In the genomic region with DNA sequence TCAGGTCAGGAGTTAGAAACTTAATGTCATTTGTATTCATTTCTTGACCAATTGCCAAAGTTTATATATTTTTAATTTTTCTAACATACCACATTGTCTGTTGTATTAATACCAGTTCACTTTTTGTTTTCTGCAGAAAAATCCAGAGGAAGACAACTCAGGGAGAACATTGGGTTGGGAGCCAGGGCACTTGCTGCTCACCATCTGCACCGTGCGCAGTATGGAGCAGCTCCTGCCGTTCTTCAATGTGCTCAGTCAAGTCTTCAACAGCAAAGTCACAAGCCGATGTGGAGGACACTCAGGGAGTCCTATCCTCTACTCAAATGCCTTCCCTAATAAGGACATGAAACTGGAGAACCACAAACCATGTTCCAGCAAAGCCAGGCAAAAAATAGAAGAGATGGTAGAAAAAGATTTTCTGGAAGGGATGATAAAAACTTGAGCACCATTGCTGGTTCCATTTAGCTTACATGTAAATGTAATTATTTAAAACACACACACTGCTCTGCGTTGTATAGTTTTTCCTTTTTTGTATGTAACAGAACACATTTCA, we compare ENCODE assay signal across 14 cellular contexts. TPM values are rescaled to one million over a fixed set of nuclear protein-coding genes. Genes with fewer than 3 reads are reported as not detected.
DNase-seq lines count a peak whose midpoint lies in the region; ATAC-seq, FAIRE-seq and TF ChIP-seq lines count a peak whose summit lies in the region.
"Had no signal": no experiment of that assay in that cellular context is flagged by ENCODE, and none has a peak within 500 bp of the region (broad histone marks: within the 10 kb centered on the region; RNA-seq: fewer than 3 reads in every experiment).

No MANE protein-coding gene starts in this region.

- TSS peak; percentile 7 for BruUV-seq in HepG2 (replicated peaks; lab: Mats Ljungman, UMichigan)

- intact Hi-C loops in HepG2 (cut with micrococcal nuclease; ENCODE audit: unreplicated experiment): no loop called here
- intact Hi-C loops in right lobe of liver (cut with DNase I): no loop called here

- no peak for TF ChIP-seq EP300 in HepG2 (IDR thresholded peaks at IDR 0.05; ENCODE audit: low read depth in 2 of 2, low read length in 2 of 2)
- no peak for TF ChIP-seq EP300 in HepG2 (CRISPR knock-in tag; IDR thresholded peaks at IDR 0.05; ENCODE audit: borderline replicate concordance)

- TF ChIP-seq POLR2A in HepG2 (IDR thresholded peaks at IDR 0.05; ENCODE audit: insufficient read depth in 1 of 2, low read depth in 2 of 2, low read length in 2 of 2) (no peak), right lobe of liver (IDR thresholded peaks at IDR 0.05) (no peak)

- 89% methylated on average over 5 of the region's 5 CpGs for WGBS in HepG2 (ENCODE audit: low lambda C conversion rate)
- WGBS in right lobe of liver (ENCODE audit: insufficient coverage, low coverage, low lambda C conversion rate, missing lambda C conversion rate): 89% methylated on average over 5 of the region's 5 CpGs

- H3K36me3 ChIP-seq in HepG2 (replicated peaks in 1 of 2; ENCODE audit: control insufficient read depth in 1 of 2, insufficient read depth in 2 of 2, low read length in 2 of 2) (peaks cover 4 to 70% of the 10 kb centered on the region in 2 experiments; a peak in 4 of 5 replicates), right lobe of liver (peaks cover 10 to 78% (median 37%) of the 10 kb centered on the region in 4 donors)

- TF ChIP-seq CTCF in HepG2 (CRISPR knock-in tag; IDR thresholded peaks at IDR 0.05) (no peak), right lobe of liver (IDR thresholded peaks at IDR 0.05) (no peak), omental fat pad (IDR thresholded peaks at IDR 0.05) (no peak)

- no peak overlapping the region for H2AFZ ChIP-seq in HepG2 (ENCODE audit: low read length)
- H2AFZ ChIP-seq: GM23248 had no signal

- H3K9me3 ChIP-seq in HepG2 (ENCODE audit: low read length) (no peaks in the 10 kb centered on the region), right lobe of liver (no peaks in the 10 kb centered on the region)

- H3K27ac ChIP-seq in HepG2 (ENCODE audit: extremely low read length, insufficient read depth, low read length): no peak overlapping the region
- H3K27ac ChIP-seq in right lobe of liver: no peak overlapping the region
- H3K27ac ChIP-seq: GM23248 had no signal

- H4K20me1 ChIP-seq in HepG2 (ENCODE audit: insufficient read depth, low read length): no peaks in the 10 kb centered on the region

- CTCF ChIA-PET in HepG2 (lab: Yijun Ruan, JAX; ENCODE audit: low intra/inter-chr PET ratio, low total read pairs): no interaction called here

- H3K79me2 ChIP-seq in HepG2 (ENCODE audit: insufficient read depth, low read length): no peaks in the 10 kb centered on the region

- in situ Hi-C loops in HepG2 (cut with HindIII; ENCODE audit: extremely low pct_ligation_motif_present, low pct_unique_long_range_greater_than_20kb): no loop called here

- ATAC-seq in HepG2: no peak
- no peak for ATAC-seq in right lobe of liver
- no peak for ATAC-seq in HG02623 (IDR thresholded peaks at IDR 0.05; ENCODE audit: unreplicated experiment)
- no peak for ATAC-seq in omental fat pad (ENCODE audit: low FRiP score)

- H3K9ac ChIP-seq in HepG2 (ENCODE audit: insufficient read depth, low read depth, low read length): no peak overlapping the region
- H3K9ac ChIP-seq: GM23248 had no signal

- no peaks in the 10 kb centered on the region for H3K27me3 ChIP-seq in HepG2 (ENCODE audit: control insufficient read depth in 1 of 2, insufficient read depth in 2 of 2, low read length in 2 of 2)
- no peaks in the 10 kb centered on the region for H3K27me3 ChIP-seq in right lobe of liver

- POLR2A ChIA-PET in HepG2 (lab: Yijun Ruan, JAX): no interaction called here

- H3K4me3 ChIP-seq in HepG2 (replicated peaks in 1 of 3; ENCODE audit: insufficient read depth in 1 of 3, low read depth in 2 of 3, low read length in 3 of 3) (no peak overlapping the region), right lobe of liver (no peak overlapping the region)
- H3K4me3 ChIP-seq: GM23248 had no signal

- H3K4me2 ChIP-seq in HepG2 (ENCODE audit: low read depth, low read length): no peak overlapping the region

- no peak for TF ChIP-seq RAD21 in HepG2 (CRISPR knock-in tag; IDR thresholded peaks at IDR 0.05)

- FAIRE-seq in HepG2 (lab: Jason Lieb, UNC): no peak
- FAIRE-seq: A204.1, G401.6, GM12891 had no signal

- H3K4me1 ChIP-seq in HepG2 (ENCODE audit: insufficient read depth, low read length): no peaks in the 10 kb centered on the region
- no peaks in the 10 kb centered on the region for H3K4me1 ChIP-seq in right lobe of liver

- no peak for DNase-seq in HepG2 (ENCODE audit: low spot score)
- no peak for DNase-seq in right lobe of liver
- DNase-seq in cerebellum (ENCODE audit: low spot score): peak; percentile 69
- peak; percentile 34 for DNase-seq in pons (ENCODE audit: low spot score)
- DNase-seq in NCI-H1417 treated with DMSO at 0.1 percent for 48 hours (lab: John Stamatoyannopoulos, UW): no peak
- no peak for DNase-seq in omental fat pad (ENCODE audit: low spot score)
- DNase-seq: CD4-positive, alpha-beta T cell; DMS79; GM23248; H9 had no signal

TF ChIP-seq in HepG2, 621 proteins besides CTCF, POLR2A, EP300 and RAD21 (continues in another document):
- TF ChIP-seq FOXC1 (CRISPR knock-in tag; IDR thresholded peaks at IDR 0.05; ENCODE audit: borderline replicate concordance): no peak
- TF ChIP-seq, protein P1, sequence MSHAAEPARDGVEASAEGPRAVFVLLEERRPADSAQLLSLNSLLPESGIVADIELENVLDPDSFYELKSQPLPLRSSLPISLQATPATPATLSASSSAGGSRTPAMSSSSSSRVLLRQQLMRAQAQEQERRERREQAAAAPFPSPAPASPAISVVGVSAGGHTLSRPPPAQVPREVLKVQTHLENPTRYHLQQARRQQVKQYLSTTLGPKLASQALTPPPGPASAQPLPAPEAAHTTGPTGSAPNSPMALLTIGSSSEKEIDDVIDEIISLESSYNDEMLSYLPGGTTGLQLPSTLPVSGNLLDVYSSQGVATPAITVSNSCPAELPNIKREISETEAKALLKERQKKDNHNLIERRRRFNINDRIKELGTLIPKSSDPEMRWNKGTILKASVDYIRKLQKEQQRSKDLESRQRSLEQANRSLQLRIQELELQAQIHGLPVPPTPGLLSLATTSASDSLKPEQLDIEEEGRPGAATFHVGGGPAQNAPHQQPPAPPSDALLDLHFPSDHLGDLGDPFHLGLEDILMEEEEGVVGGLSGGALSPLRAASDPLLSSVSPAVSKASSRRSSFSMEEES (CRISPR knock-in tag; IDR thresholded peaks at IDR 0.05): no peak

RNA-seq across cellular contexts. Expression of gene PGM3, which starts 25.3 kb away (rescaled TPM):
- total RNA-seq in HepG2 (2016; rRNA removed; fragmentation: Illumina TruSeq; extraction: Trizol) (163 and 231 TPM in 2 replicates), right lobe of liver (10 to 100 TPM; 23.5 to 52.2 (median 35.0) TPM), cerebellum (57.3 TPM), omental fat pad (10 to 100 TPM; 22.5 to 81.3 (median 53.7) TPM)
- total RNA-seq in HepG2 (2016; cell fraction: cytosol; rRNA removed; fragmentation: Illumina TruSeq; extraction: Trizol; ENCODE audit: low read depth): 23.4 and 26.9 TPM in 2 replicates
- total RNA-seq in HepG2 (2016; cell fraction: insoluble cytoplasmic fraction; rRNA removed; fragmentation: Illumina TruSeq; extraction: Trizol): 172 and 230 TPM in 2 replicates
- total RNA-seq in HepG2 (2016; cell fraction: membrane; rRNA removed; fragmentation: Illumina TruSeq; extraction: Trizol): 31.1 and 45.6 TPM in 2 replicates
- 140 and 186 TPM in 2 replicates for total RNA-seq in HepG2 (2016; cell fraction: nucleus; rRNA removed; fragmentation: Illumina TruSeq; extraction: Trizol)
- polyA plus RNA-seq in HepG2 (2011; rRNA removed): 54.2 and 72.5 TPM in 2 replicates
- 28.2 and 35.0 TPM in 2 replicates for polyA plus RNA-seq in HepG2 (2011; cell fraction: cytosol; rRNA removed)
- 57.8 and 63.2 TPM in 2 replicates for polyA plus RNA-seq in HepG2 (2011; cell fraction: nucleus; rRNA removed)
- polyA plus RNA-seq in HepG2 (2012): 65.5 and 85.4 TPM in 2 replicates
- polyA plus RNA-seq in HepG2 (2016; cell fraction: cytosol; fragmentation: Illumina TruSeq; extraction: Trizol; ENCODE audit: low read depth): 13.0 and 13.7 TPM in 2 replicates
- polyA plus RNA-seq in HepG2 (2016; cell fraction: insoluble cytoplasmic fraction; fragmentation: Illumina TruSeq; extraction: Trizol; ENCODE audit: low read depth): 114 and 117 TPM in 2 replicates
- polyA plus RNA-seq in HepG2 (2016; cell fraction: membrane; fragmentation: Illumina TruSeq; extraction: Trizol; ENCODE audit: low read depth): 14.6 and 15.9 TPM in 2 replicates
- 77.2 and 92.0 TPM in 2 replicates for polyA plus RNA-seq in HepG2 (2016; cell fraction: nucleus; fragmentation: Illumina TruSeq; extraction: Trizol; ENCODE audit: insufficient read depth, low read depth)
- polyA minus RNA-seq in HepG2 (2011; rRNA and poly(A)+ RNA removed; ENCODE audit: low replicate concordance): 42.5 and 84.3 TPM in 2 replicates
- 80.3 and 84.2 TPM in 2 replicates for polyA minus RNA-seq in HepG2 (2011; cell fraction: cytosol; rRNA and poly(A)+ RNA removed)
- polyA minus RNA-seq in HepG2 (2011; cell fraction: nucleus; rRNA and poly(A)+ RNA removed): 254 and 275 TPM in 2 replicates

RNA-seq across cellular contexts. Expression of gene RWDD2A, which starts 25.4 kb away (rescaled TPM):
- total RNA-seq in HepG2 (2016; rRNA removed; fragmentation: Illumina TruSeq; extraction: Trizol): 5.3 and 6.9 TPM in 2 replicates
- total RNA-seq in HepG2 (2016; cell fraction: cytosol; rRNA removed; fragmentation: Illumina TruSeq; extraction: Trizol; ENCODE audit: low read depth): 0.88 and 0.91 TPM in 2 replicates
- total RNA-seq in HepG2 (2016; cell fraction: insoluble cytoplasmic fraction; rRNA removed; fragmentation: Illumina TruSeq; extraction: Trizol): 5.5 and 6.4 TPM in 2 replicates
- total RNA-seq in HepG2 (2016; cell fraction: membrane; rRNA removed; fragmentation: Illumina TruSeq; extraction: Trizol): 2.4 and 2.8 TPM in 2 replicates
- total RNA-seq in HepG2 (2016; cell fraction: nucleus; rRNA removed; fragmentation: Illumina TruSeq; extraction: Trizol): 6.0 and 6.7 TPM in 2 replicates
- polyA plus RNA-seq in HepG2 (2011; rRNA removed): 6.6 and 8.1 TPM in 2 replicates
- polyA plus RNA-seq in HepG2 (2011; cell fraction: cytosol; rRNA removed): 3.2 and 4.4 TPM in 2 replicates
- polyA plus RNA-seq in HepG2 (2011; cell fraction: nucleus; rRNA removed): 6.2 and 8.4 TPM in 2 replicates
- polyA plus RNA-seq in HepG2 (2012): 4.9 and 6.6 TPM in 2 replicates
- 0.54 and 0.61 TPM in 2 replicates for polyA plus RNA-seq in HepG2 (2016; cell fraction: cytosol; fragmentation: Illumina TruSeq; extraction: Trizol; ENCODE audit: low read depth)
- 6.4 and 6.8 TPM in 2 replicates for polyA plus RNA-seq in HepG2 (2016; cell fraction: insoluble cytoplasmic fraction; fragmentation: Illumina TruSeq; extraction: Trizol; ENCODE audit: low read depth)
- polyA plus RNA-seq in HepG2 (2016; cell fraction: membrane; fragmentation: Illumina TruSeq; extraction: Trizol; ENCODE audit: low read depth): 1.6 and 1.8 TPM in 2 replicates
- polyA plus RNA-seq in HepG2 (2016; cell fraction: nucleus; fragmentation: Illumina TruSeq; extraction: Trizol; ENCODE audit: insufficient read depth, low read depth): 9.3 and 10.3 TPM in 2 replicates
- polyA minus RNA-seq in HepG2 (2011; rRNA and poly(A)+ RNA removed; ENCODE audit: low replicate concordance): 2.8 and 4.8 TPM in 2 replicates
- polyA minus RNA-seq in HepG2 (2011; cell fraction: cytosol; rRNA and poly(A)+ RNA removed): 2.6 and 3.1 TPM in 2 replicates
- polyA minus RNA-seq in HepG2 (2011; cell fraction: nucleus; rRNA and poly(A)+ RNA removed): 13.5 and 14.2 TPM in 2 replicates
- 1 to 10 TPM; 1.9 to 3.5 (median 2.5) TPM for total RNA-seq in right lobe of liver
- total RNA-seq in cerebellum: 5.9 TPM
- 1 to 10 TPM; 1.8 to 4.8 (median 3.4) TPM for total RNA-seq in omental fat pad

Comparison
In these comparisons a context has a peak if more than half of its experiments do, and no peak if none do; other contexts are left out.
1. DNase-seq: peak in cerebellum (single experiment) and pons (single experiment); none in HepG2 (single experiment), right lobe of liver (0 of 3), NCI-H1417 treated with DMSO at 0.1 percent for 48 hours (single experiment) and omental fat pad (single experiment).